Comparison of ENCODE assay signal across 8 cellular contexts in genomic region chr10:72083234-72084093, GRCh38. TPM values are rescaled to one million over a fixed set of nuclear protein-coding genes. Genes with fewer than 3 reads are reported as not detected.
DNase-seq lines count a peak whose midpoint lies in the region; ATAC-seq and TF ChIP-seq lines count a peak whose summit lies in the region.
"Had no signal": no experiment of that assay in that cellular context is flagged by ENCODE, and none has a peak within 500 bp of the region (broad histone marks: within the 10 kb centered on the region; RNA-seq: fewer than 3 reads in every experiment).

No MANE protein-coding gene starts in this region.

- H3K36me3 Mint-ChIP-seq in CD4-positive, alpha-beta memory T cell, result peaks cover 30 to 77% of the 10 kb centered on the region in 2 donors
- H3K36me3 Mint-ChIP-seq in IgD-negative memory B cell, result peaks cover 4% of the 10 kb centered on the region
- H3K36me3 Mint-ChIP-seq in naive thymus-derived CD8-positive, alpha-beta T cell, result peaks cover 13 to 66% (median 24%) of the 10 kb centered on the region in 3 donors

- no peaks in the 10 kb centered on the region for H3K27me3 ChIP-seq in CD4-positive, alpha-beta memory T cell (ENCODE audit: insufficient read depth, low read length)
- peaks cover 13% of the 10 kb centered on the region for H3K27me3 ChIP-seq in vagina

- no peak for TF ChIP-seq POLR2A in vagina (IDR thresholded peaks at IDR 0.05)

- POLR2A ChIA-PET in CD4-positive, alpha-beta memory T cell (lab: Charles Lee; ENCODE audit: partially characterized antibody), result interaction anchor here (0.6 to 14.0 kb wide), 11 partner anchors 16 to 1507 kb away, joined by 3 to 329 read pairs (median 3); partner anchors contain the start of genes ANAPC16 and ASCC1
- POLR2A ChIA-PET in naive thymus-derived CD8-positive, alpha-beta T cell (lab: Charles Lee), result interaction anchor here (0.6 to 9.9 kb wide), 27 partner anchors 10 to 354 kb away, joined by 3 to 208 read pairs (median 4); partner anchors contain the start of genes ANAPC16 and ASCC1

- H3K36me3 ChIP-seq in CD4-positive, alpha-beta memory T cell (ENCODE audit: insufficient read depth, low read length), result peaks cover 51% of the 10 kb centered on the region
- no peaks in the 10 kb centered on the region for H3K36me3 ChIP-seq in vagina

- no peaks in the 10 kb centered on the region for H3K9me3 ChIP-seq in CD4-positive, alpha-beta memory T cell (ENCODE audit: control insufficient read depth in 1 of 2, low read length in 2 of 2)
- H3K9me3 ChIP-seq in vagina, result no peaks in the 10 kb centered on the region

- peak overlapping the region; percentile 68 to 98 for H3K4me3 ChIP-seq in CD4-positive, alpha-beta memory T cell (ENCODE audit: low read length in 2 of 2)
- H3K4me3 ChIP-seq in vagina, result no peak overlapping the region

- intact Hi-C loops in CD4-positive, alpha-beta memory T cell (cut with micrococcal nuclease), result loop anchor here (10.0 kb wide), 1 partner anchor 339 kb away; no protein-coding TSS in a partner anchor
- intact Hi-C loops in vagina (cut with DNase I), result no loop called here

- H3K4me3 Mint-ChIP-seq in CD4-positive, alpha-beta memory T cell, result peak overlapping the region; percentile 94 to 99 (median 97)
- H3K4me3 Mint-ChIP-seq in IgD-negative memory B cell, result peak overlapping the region; percentile 21 to 97 (median 50)
- peak overlapping the region; percentile 92 to 99 (median 95) for H3K4me3 Mint-ChIP-seq in naive thymus-derived CD8-positive, alpha-beta T cell

- peaks cover 0 to 3% (median 0%) of the 10 kb centered on the region in 8 donors for H3K9me3 Mint-ChIP-seq in CD4-positive, alpha-beta memory T cell
- peaks cover 0 to 2% (median 0%) of the 10 kb centered on the region in 3 donors for H3K9me3 Mint-ChIP-seq in IgD-negative memory B cell
- H3K9me3 Mint-ChIP-seq in naive thymus-derived CD8-positive, alpha-beta T cell, result peaks cover 0 to 2% (median 0%) of the 10 kb centered on the region in 9 donors

- ATAC-seq in naive thymus-derived CD8-positive, alpha-beta T cell, result no peak
- no peak for ATAC-seq in GM21390 (IDR thresholded peaks at IDR 0.05; ENCODE audit: unreplicated experiment)

- DNase-seq in CD4-positive, alpha-beta memory T cell, result peak; percentile 62 to 74 (median 69)
- peak; percentile 60 for DNase-seq in activated gamma-delta T cell treated with anti-CD3 and anti-CD28 coated beads, Interleukin-2, amount 50 U/mL, for 16 hours (ENCODE audit: low read depth)
- peak in 1 of 10 donors; percentile 24 for DNase-seq in naive thymus-derived CD8-positive, alpha-beta T cell
- no peak for DNase-seq in vagina (ENCODE audit: extremely low spot score in 2 of 2)
- no peak for DNase-seq in NOMO-1 (lab: John Stamatoyannopoulos, UW; ENCODE audit: unreplicated experiment in 2 of 2)
- DNase-seq: foreskin melanocyte had no signal

- H3K4me1 ChIP-seq in CD4-positive, alpha-beta memory T cell (ENCODE audit: insufficient read depth, low read length), result peaks cover 82% of the 10 kb centered on the region
- H3K4me1 ChIP-seq in vagina, result peaks cover 14% of the 10 kb centered on the region

- CTCF ChIA-PET in CD4-positive, alpha-beta memory T cell (lab: Charles Lee; ENCODE audit: partially characterized antibody), result interaction anchor here (0.6 to 1.6 kb wide), 5 partner anchors 21 to 205 kb away, joined by 3 to 11 read pairs (median 3); no protein-coding TSS in a partner anchor

- H3K4me1 Mint-ChIP-seq in CD4-positive, alpha-beta memory T cell, result peaks cover 58 to 89% (median 76%) of the 10 kb centered on the region in 4 donors
- H3K4me1 Mint-ChIP-seq in IgD-negative memory B cell, result peaks cover 29 to 57% (median 56%) of the 10 kb centered on the region in 3 donors
- peaks cover 59 to 87% (median 82%) of the 10 kb centered on the region in 4 donors for H3K4me1 Mint-ChIP-seq in naive thymus-derived CD8-positive, alpha-beta T cell

- peaks cover 0 to 2% of the 10 kb centered on the region in 2 donors for H3K27me3 Mint-ChIP-seq in CD4-positive, alpha-beta memory T cell
- H3K27me3 Mint-ChIP-seq in IgD-negative memory B cell, result no peaks in the 10 kb centered on the region
- peaks cover 0 to 4% (median 0%) of the 10 kb centered on the region in 5 donors for H3K27me3 Mint-ChIP-seq in naive thymus-derived CD8-positive, alpha-beta T cell

- H3K27ac Mint-ChIP-seq in CD4-positive, alpha-beta memory T cell, result peak overlapping the region; percentile 90 to 99 (median 97)
- H3K27ac Mint-ChIP-seq in IgD-negative memory B cell, result peak overlapping the region; percentile 14 to 99 (median 80)
- peak overlapping the region; percentile 90 to 99 (median 97) for H3K27ac Mint-ChIP-seq in naive thymus-derived CD8-positive, alpha-beta T cell

- H3K27ac ChIP-seq in CD4-positive, alpha-beta memory T cell (ENCODE audit: low read depth, low read length), result peak overlapping the region; percentile 94
- H3K27ac ChIP-seq in vagina, result no peak overlapping the region

- TF ChIP-seq CTCF in vagina (IDR thresholded peaks at IDR 0.05), result no peak

RNA-seq across cellular contexts. Expression of gene SPOCK2, which starts 4.9 kb away (rescaled TPM):
- 100 to 1,000 TPM; 552 to 556 TPM for total RNA-seq in CD4-positive, alpha-beta memory T cell
- polyA plus RNA-seq in CD4-positive, alpha-beta memory T cell, result 100 to 1,000 TPM; 174 to 260 TPM
- polyA plus RNA-seq in IgD-negative memory B cell, result 65.5 TPM
- total RNA-seq in naive thymus-derived CD8-positive, alpha-beta T cell, result 100 to 1,000 TPM; 566 to 578 TPM
- polyA plus RNA-seq in naive thymus-derived CD8-positive, alpha-beta T cell, result 100 to 1,000 TPM; 177 to 292 (median 235) TPM
- total RNA-seq in vagina, result 46.9 TPM

Comparison
In these comparisons a context has a peak if more than half of its experiments do, and no peak if none do; other contexts are left out.
1. DNase-seq: peak in CD4-positive, alpha-beta memory T cell (5 of 5) and activated gamma-delta T cell treated with anti-CD3 and anti-CD28 coated beads, Interleukin-2, amount 50 U/mL, for 16 hours (single experiment); none in vagina (0 of 2) and NOMO-1 (0 of 2).
2. H3K4me3 ChIP-seq: peak in CD4-positive, alpha-beta memory T cell (2 of 2); none in vagina (0 of 2).
3. RNA of gene SPOCK2, which starts 4.9 kb away (total RNA-seq): 566 to 578 TPM in naive thymus-derived CD8-positive, alpha-beta T cell and 552 to 556 TPM in CD4-positive, alpha-beta memory T cell; 46.9 TPM in vagina (single experiment); every median in the first group is over 10 times any median in the second.
4. Peak in every context shown above with its lines, with median percentiles within 50 percentile points of each other: H3K27ac Mint-ChIP-seq and H3K4me3 Mint-ChIP-seq.